1 cellular context compared by ENCODE assay signal in genomic region chr12:13255792-13256704, GRCh38.
A peak's percentile ranks its signal among the peaks of the same experiment; 100 is the strongest.
TF ChIP-seq lines count a peak whose summit lies in the region.

No MANE protein-coding gene starts in this region.

TF ChIP-seq in HepG2, 621 proteins besides CTCF, POLR2A, EP300 and RAD21 (continued from another document and continues in another):
- TF ChIP-seq ATF4 (CRISPR knock-in tag; IDR thresholded peaks at IDR 0.05) (no peak), ZNF768 (CRISPR knock-in tag; IDR thresholded peaks at IDR 0.05) (no peak), ZNF740 (CRISPR knock-in tag; IDR thresholded peaks at IDR 0.05) (0 out of 2 replicates have a peak, but pooled peaks have one; percentile 37), MIXL1 (CRISPR knock-in tag; IDR thresholded peaks at IDR 0.05) (no peak), ZNF674 (CRISPR knock-in tag; IDR thresholded peaks at IDR 0.05; ENCODE audit: low read depth) (no peak), ZNF761 (CRISPR knock-in tag; conservative IDR thresholded peaks at IDR 0.05) (no peak), ZFP82 (CRISPR knock-in tag; IDR thresholded peaks at IDR 0.05; ENCODE audit: borderline replicate concordance) (no peak), ZNF790 (CRISPR knock-in tag; IDR thresholded peaks at IDR 0.05; ENCODE audit: borderline replicate concordance) (no peak), GABPB1 (CRISPR knock-in tag; IDR thresholded peaks at IDR 0.05) (peak; percentile 77), MZF1 (CRISPR knock-in tag; IDR thresholded peaks at IDR 0.05; ENCODE audit: borderline replicate concordance) (no peak), ZBTB33 (CRISPR knock-in tag; IDR thresholded peaks at IDR 0.05) (peak; percentile 95), FOXK1 (CRISPR knock-in tag; IDR thresholded peaks at IDR 0.05; ENCODE audit: borderline replicate concordance, low read depth) (peak; percentile 40; the same call in 1 of the 2 replicates), ZNF180 (CRISPR knock-in tag; IDR thresholded peaks at IDR 0.05; ENCODE audit: borderline replicate concordance, low read depth) (no peak), ARID4A (CRISPR knock-in tag; IDR thresholded peaks at IDR 0.05; ENCODE audit: borderline replicate concordance) (no peak), ZNF687 (CRISPR knock-in tag; IDR thresholded peaks at IDR 0.05) (peak; percentile 46), HNRNPLL (IDR thresholded peaks at IDR 0.05; ENCODE audit: low read depth, low read length, poor library complexity, severe bottlenecking) (no peak), ATAD3A (CRISPR knock-in tag; IDR thresholded peaks at IDR 0.05) (no peak), ZNF660 (CRISPR knock-in tag; IDR thresholded peaks at IDR 0.05; ENCODE audit: borderline replicate concordance, low read depth) (no peak), ARHGAP35 (CRISPR knock-in tag; IDR thresholded peaks at IDR 0.05; ENCODE audit: borderline replicate concordance) (no peak), ZNF770 (CRISPR knock-in tag; IDR thresholded peaks at IDR 0.05) (no peak), REPIN1 (CRISPR knock-in tag; IDR thresholded peaks at IDR 0.05; ENCODE audit: borderline replicate concordance, low read depth) (no peak), DNMT3B (CRISPR knock-in tag; conservative IDR thresholded peaks at IDR 0.05) (no peak), ZNF264 (CRISPR knock-in tag; IDR thresholded peaks at IDR 0.05) (no peak), RBM22 (optimal IDR thresholded peaks at IDR 0.05; ENCODE audit: low read length) (no peak), PLSCR1 (CRISPR knock-in tag; IDR thresholded peaks at IDR 0.05; ENCODE audit: borderline replicate concordance) (no peak), SSRP1 (CRISPR knock-in tag; IDR thresholded peaks at IDR 0.05) (no peak), HNRNPK (IDR thresholded peaks at IDR 0.05; ENCODE audit: low read depth, low read length, poor library complexity, severe bottlenecking) (no peak), NFE2L2 (IDR thresholded peaks at IDR 0.05; ENCODE audit: low read length) (peak; percentile 51; the same call in 1 of the 2 replicates), ZC3H4 (CRISPR knock-in tag; IDR thresholded peaks at IDR 0.05; ENCODE audit: borderline replicate concordance) (no peak), PRMT3 (CRISPR knock-in tag; IDR thresholded peaks at IDR 0.05; ENCODE audit: borderline replicate concordance, low read depth) (no peak), XRCC5 (optimal IDR thresholded peaks at IDR 0.05; ENCODE audit: low read length) (peak; percentile 98), ZNF124 (CRISPR knock-in tag; IDR thresholded peaks at IDR 0.05) (no peak), ZNF670 (CRISPR knock-in tag; IDR thresholded peaks at IDR 0.05; ENCODE audit: borderline replicate concordance) (no peak), ZBTB8A (CRISPR knock-in tag; IDR thresholded peaks at IDR 0.05; ENCODE audit: borderline replicate concordance, low read depth) (no peak), TEAD3 (CRISPR knock-in tag; optimal IDR thresholded peaks at IDR 0.05; ENCODE audit: borderline replicate concordance) (peak; percentile 25), ZNF326 (CRISPR knock-in tag; IDR thresholded peaks at IDR 0.05; ENCODE audit: borderline replicate concordance) (no peak), TCF12 (IDR thresholded peaks at IDR 0.05) (no peak), TCF12 (CRISPR knock-in tag; IDR thresholded peaks at IDR 0.05) (no peak), ADNP (CRISPR knock-in tag; IDR thresholded peaks at IDR 0.05) (no peak), PCBP1 (IDR thresholded peaks at IDR 0.05; ENCODE audit: borderline replicate concordance, low read depth, low read length) (no peak), ZNF331 (CRISPR knock-in tag; IDR thresholded peaks at IDR 0.05) (peak; percentile 50; the same call in 1 of the 2 replicates), SPEN (CRISPR knock-in tag; IDR thresholded peaks at IDR 0.05; ENCODE audit: low read depth) (0 out of 2 replicates have a peak, but pooled peaks have one; percentile 38), NCOA5 (CRISPR knock-in tag; IDR thresholded peaks at IDR 0.05) (no peak), DRAP1 (CRISPR knock-in tag; IDR thresholded peaks at IDR 0.05) (no peak), ARNT (IDR thresholded peaks at IDR 0.05) (no peak), ZNF383 (CRISPR knock-in tag; IDR thresholded peaks at IDR 0.05; ENCODE audit: borderline replicate concordance) (no peak), HOMEZ (CRISPR knock-in tag; IDR thresholded peaks at IDR 0.05; ENCODE audit: low read depth) (0 out of 2 replicates have a peak, but pooled peaks have one; percentile 34), ZNF773 (CRISPR knock-in tag; IDR thresholded peaks at IDR 0.05; ENCODE audit: borderline replicate concordance) (no peak), RNF2 (conservative IDR thresholded peaks at IDR 0.05; ENCODE audit: low read depth) (no peak), ZNF691 (CRISPR knock-in tag; IDR thresholded peaks at IDR 0.05; ENCODE audit: borderline replicate concordance, low read depth) (no peak), ZMAT5 (CRISPR knock-in tag; IDR thresholded peaks at IDR 0.05; ENCODE audit: borderline replicate concordance, low read depth) (no peak)
